Comparison of ENCODE assay signal across 27 cellular contexts in genomic region chr15:71570736-71571135, GRCh38.
"Had no signal": no experiment of that assay in that cellular context is flagged by ENCODE, and none has a peak within 500 bp of the region (broad histone marks: within the 10 kb centered on the region; RNA-seq: fewer than 3 reads in every experiment).

No MANE protein-coding gene starts in this region.

- ATAC-seq: activated CD8-positive, alpha-beta memory T cell treated with anti-CD3 and anti-CD28 coated beads, Interleukin-2, amount 10 ng/mL, durations not matched to agents 7 days and 5 days; activated naive CD4-positive, alpha-beta T cell treated with anti-CD3 and anti-CD28 coated beads, Interleukin-2, amount 50 U/mL, for 72 hours; activated naive CD8-positive, alpha-beta T cell treated with anti-CD3 and anti-CD28 coated beads, Interleukin-2, amount 50 U/mL, for 24 hours; body of pancreas; Panc1 had no signal

- H3K27ac ChIP-seq: ascending aorta, body of pancreas, KMS-11, RWPE1 had no signal

- H3K36me3 ChIP-seq: ascending aorta, MG63 had no signal

- DNase-seq: activated B cell treated with CpG ODN at 0.5 μM for 24 hours; activated CD4-positive, alpha-beta T cell treated with anti-CD3 and anti-CD28 coated beads for 1 hour; activated CD4-positive, alpha-beta T cell treated with anti-CD3 and anti-CD28 coated beads, Interleukin-2, amount 10 ng/mL, durations not matched to agents 24 days and 14 days; activated CD4-positive, alpha-beta T cell treated with anti-CD3 and anti-CD28 coated beads, Interleukin-2, amount 50 U/mL, for 48 hours; activated CD8-positive, alpha-beta memory T cell treated with anti-CD3 and anti-CD28 coated beads, Interleukin-2, amount 10 ng/mL, durations not matched to agents 7 days and 5 days; activated effector memory CD4-positive, alpha-beta T cell treated with Interleukin-2 at 50 U/mL for 16 hours; activated naive CD4-positive, alpha-beta T cell treated with Interleukin-2 at 50 U/mL for 16 hours; activated naive CD8-positive, alpha-beta T cell treated with anti-CD3 and anti-CD28 coated beads, Interleukin-2, amount 50 U/mL, for 24 hours; activated T-cell treated with anti-CD3 and anti-CD28 coated beads, Interleukin-2, amount 50 U/mL, for 24 hours; amniotic stem cell; body of pancreas; MG63; MV-4-11; NCI-H1092 treated with DMSO at 0.1 percent for 48 hours; NCI-H1417 treated with DMSO at 0.1 percent for 48 hours; NCI-H1694 treated with DMSO at 0.1 percent for 48 hours; NCI-H2029 treated with DMSO at 0.1 percent for 48 hours; NCI-H345; NCI-H510A; NCI-H526 treated with DMSO at 0.1 percent for 48 hours; NCI-H82; SHP77 had no signal

- H3K4me3 ChIP-seq: ascending aorta, body of pancreas, MG63 had no signal

- H3K9me3 ChIP-seq: ascending aorta, body of pancreas, MG63 had no signal

- H3K27me3 ChIP-seq: ascending aorta, body of pancreas, MG63 had no signal
